Comparison of ENCODE assay signal across 8 cellular contexts in genomic region chr14:81164167-81164774, GRCh38. TPM values are rescaled to one million over a fixed set of nuclear protein-coding genes. Genes with fewer than 3 reads are reported as not detected.
DNase-seq lines count a peak whose midpoint lies in the region; ATAC-seq and TF ChIP-seq lines count a peak whose summit lies in the region.

No MANE protein-coding gene starts in this region.

- H3K4me1 ChIP-seq in HCT116 (ENCODE audit: control insufficient read depth in 1 of 2, insufficient read depth in 2 of 2, low read length in 2 of 2) (peaks cover 0 to 19% of the 10 kb centered on the region in 2 experiments; a peak in 3 of 4 replicates), right cardiac atrium (ENCODE audit: control insufficient read depth, insufficient read depth, low read length) (no peaks in the 10 kb centered on the region)

- CTCF ChIA-PET in HCT116 (lab: Charles Lee) = interaction anchor here (1.1 to 4.9 kb wide), 6 partner anchors 10 to 178 kb away, joined by 3 to 36 read pairs (median 4); no protein-coding TSS in a partner anchor

- H3K4me2 ChIP-seq in HCT116 (ENCODE audit: low read length) = peak overlapping the region; percentile 17

- RAD21 ChIA-PET in HCT116 (lab: Charles Lee; ENCODE audit: low non-redundant PET in 1 of 2, low total read pairs in 2 of 2, uncharacterized antibody in 2 of 2, unreplicated experiment in 2 of 2) = interaction anchor here in 1 of 2 experiments (2.0 kb wide), 1 partner anchor 168 kb away, joined by 7 read pairs; no protein-coding TSS in a partner anchor

- H3K9me2 ChIP-seq in HCT116 (ENCODE audit: insufficient read depth) = no peaks in the 10 kb centered on the region

- no peaks in the 10 kb centered on the region for H3K27me3 ChIP-seq in HCT116 (ENCODE audit: insufficient read depth, low read length)
- H3K27me3 ChIP-seq in right cardiac atrium (ENCODE audit: control insufficient read depth, insufficient read depth) = no peaks in the 10 kb centered on the region

- H2AFZ ChIP-seq in HCT116 (ENCODE audit: low read depth, low read length, poor library complexity, severe bottlenecking) = peak overlapping the region; percentile 49

- H3K4me3 ChIP-seq in HCT116 (replicated peaks in 1 of 2; ENCODE audit: low read depth in 1 of 2, low read length in 2 of 2) = no peak overlapping the region
- no peak overlapping the region for H3K4me3 ChIP-seq in right cardiac atrium (ENCODE audit: low read length)

- no TSS peak for BruUV-seq in HCT116 (replicated peaks; lab: Mats Ljungman, UMichigan)

- no peak overlapping the region for H3K27ac ChIP-seq in HCT116 (ENCODE audit: low read depth, low read length)
- H3K27ac ChIP-seq in right cardiac atrium (ENCODE audit: low read length) = no peak overlapping the region

- peak; percentile 78 for TF ChIP-seq RAD21 in HCT116 (IDR thresholded peaks at IDR 0.05; ENCODE audit: low read depth)

- no peaks in the 10 kb centered on the region for H4K20me1 ChIP-seq in HCT116 (ENCODE audit: insufficient read depth)

- ATAC-seq in HCT116 (peak; percentile 99), right cardiac atrium (peak; percentile 77 to 83)

- no peak overlapping the region for H3K9ac ChIP-seq in HCT116 (ENCODE audit: low read length)

- H3K9me3 ChIP-seq in HCT116 (ENCODE audit: control insufficient read depth in 1 of 2, insufficient read depth in 1 of 2, low read depth in 1 of 2, low read length in 2 of 2) = no peaks in the 10 kb centered on the region
- H3K9me3 ChIP-seq in right cardiac atrium (ENCODE audit: control insufficient read depth, low read length) = no peaks in the 10 kb centered on the region

- POLR2A ChIA-PET in HCT116 (lab: Charles Lee) = interaction anchor here (0.7 kb wide), 1 partner anchor 55 kb away, joined by 3 read pairs; no protein-coding TSS in a partner anchor

- 9% methylated on average over 1 of the region's 1 CpG for WGBS in right cardiac atrium

- H3K79me2 ChIP-seq in HCT116 (ENCODE audit: insufficient read depth, low read length) = no peaks in the 10 kb centered on the region

- no peaks in the 10 kb centered on the region for H3K36me3 ChIP-seq in HCT116 (ENCODE audit: control insufficient read depth in 1 of 2, insufficient read depth in 2 of 2, low read length in 2 of 2)

- no peak for TF ChIP-seq POLR2A in HCT116 (IDR thresholded peaks at IDR 0.05; ENCODE audit: borderline replicate concordance, extremely low read depth, insufficient read depth, insufficient read length)

- DNase-seq in activated CD4-positive, alpha-beta T cell treated with anti-CD3 and anti-CD28 coated beads for 24 hours (ENCODE audit: low read depth in 2 of 2) = peak; percentile 31 to 36
- no peak for DNase-seq in activated CD4-positive, alpha-beta T cell treated with anti-CD3 and anti-CD28 coated beads for 1 hour
- DNase-seq in HCT116 (ENCODE audit: low read depth, low spot score) = peak; percentile 83
- DNase-seq in LHCN-M2 (ENCODE audit: low read depth) = peak; percentile 88
- DNase-seq in OCI-M1 (lab: John Stamatoyannopoulos, UW) = peak; percentile 89
- DNase-seq in activated naive CD4-positive, alpha-beta T cell treated with anti-CD3 and anti-CD28 coated beads, Interleukin-2, amount 50 U/mL, for 16 hours = peak; percentile 40
- DNase-seq in right cardiac atrium = peak in 2 of 3 donors; percentile 35 to 62
- DNase-seq in stimulated activated CD4-positive, alpha-beta T cell treated with anti-CD3 and anti-CD28 coated beads, Interleukin-15, amount 100 ng/mL, for 24 hours = peak; percentile 75

- intact Hi-C loops in HCT116 (cut with micrococcal nuclease) (loop anchor here (1.0 to 2.0 kb wide), 2 partner anchors 168 to 209 kb away; partner anchors contain the start of gene TSHR), right cardiac atrium (cut with DNase I) (no loop called here)

- peak; percentile 51 to 89 (median 85); a peak in 5 of 6 replicates for TF ChIP-seq CTCF in HCT116 (IDR thresholded peaks at IDR 0.05 in 2 of 3, conservative IDR thresholded peaks at IDR 0.05 in 1 of 3; ENCODE audit: borderline replicate concordance in 1 of 3, insufficient read depth in 1 of 3, low read depth in 2 of 3, low read length in 2 of 3)

TF ChIP-seq in HCT116, 20 proteins besides CTCF, POLR2A, EP300 and RAD21:
- TF ChIP-seq MAX (IDR thresholded peaks at IDR 0.05) (peak; percentile 51; the same call in 1 of the 2 replicates), YY1 (IDR thresholded peaks at IDR 0.05; ENCODE audit: extremely low read depth, insufficient replicate concordance, low read depth, low read length) (peak; percentile 71), FOSL1 (IDR thresholded peaks at IDR 0.05; ENCODE audit: low read depth) (peak; percentile 32; the same call in 1 of the 2 replicates), TCF7L2 (IDR thresholded peaks at IDR 0.05; ENCODE audit: borderline replicate concordance, extremely low read depth, insufficient read depth, insufficient read length) (no peak), ELF1 (IDR thresholded peaks at IDR 0.05; ENCODE audit: borderline replicate concordance, low read depth) (no peak), JUND (IDR thresholded peaks at IDR 0.05) (peak; percentile 66), CBX3 (IDR thresholded peaks at IDR 0.05; ENCODE audit: low read depth) (peak; percentile 61; the same call in 1 of the 2 replicates), ZNF274 (IDR thresholded peaks at IDR 0.05; ENCODE audit: low read depth, low read length) (no peak)

RNA-seq across cellular contexts. Expression of gene GTF2A1, which starts 56.5 kb away (rescaled TPM):
- total RNA-seq in HCT116 (2021; ENCODE audit: unreplicated experiment) (39.7 TPM), LHCN-M2 (2014; rRNA removed) (21.4 and 30.2 TPM in 2 replicates), right cardiac atrium (10 to 100 TPM; 18.2 to 20.7 (median 20.2) TPM)
- 19.4 and 21.6 TPM in 2 replicates for polyA plus RNA-seq in HCT116 (2012)
- 9.5 TPM for polyA plus RNA-seq in LHCN-M2 (2012)
- polyA plus RNA-seq in right cardiac atrium = 5.7 TPM
